Comparison of ENCODE assay signal across 15 cellular contexts in the genomic region with DNA sequence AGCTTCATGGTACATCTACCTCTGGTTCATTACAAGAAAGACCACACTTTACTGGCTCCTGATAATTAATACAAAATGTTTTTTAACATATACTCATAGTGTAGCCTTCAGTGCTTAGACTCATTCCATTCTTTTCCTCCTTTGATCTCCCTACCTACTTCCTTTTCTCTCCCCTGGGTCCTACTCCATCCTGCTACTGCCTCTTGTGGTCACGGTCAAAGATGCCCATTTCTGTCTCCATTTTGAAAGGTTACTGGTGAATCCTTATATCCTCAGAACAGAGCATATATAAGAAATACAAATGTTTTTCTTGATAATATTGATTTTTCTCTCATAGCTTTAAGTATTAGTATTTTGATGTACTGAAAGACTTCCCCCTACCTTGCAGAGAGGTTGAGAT.
"Had no signal": no experiment of that assay in that cellular context is flagged by ENCODE, and none has a peak within 500 bp of the region (broad histone marks: within the 10 kb centered on the region; RNA-seq: fewer than 3 reads in every experiment).

No MANE protein-coding gene starts in this region.

- H3K27me3 ChIP-seq: cardiac muscle cell, esophagus muscularis mucosa, spleen, transverse colon had no signal

- H3K9me3 ChIP-seq: esophagus muscularis mucosa, psoas muscle, spleen, transverse colon had no signal

- H3K36me3 ChIP-seq: cardiac muscle cell, esophagus muscularis mucosa, spleen, transverse colon had no signal

- H3K27ac ChIP-seq: cardiac muscle cell, esophagus muscularis mucosa, psoas muscle, spleen, transverse colon had no signal

- DNase-seq: activated CD4-positive, alpha-beta T cell treated with anti-CD3 and anti-CD28 coated beads for 4 hours; activated CD8-positive, alpha-beta memory T cell treated with anti-CD3 and anti-CD28 coated beads, Interleukin-2, amount 50 U/mL, for 48 hours; activated CD8-positive, alpha-beta T cell treated with anti-CD3 and anti-CD28 coated beads for 36 hours; activated naive CD4-positive, alpha-beta T cell treated with Interleukin-2 at 50 U/mL for 16 hours; mesenchymal stem cell; psoas muscle; spleen; stimulated activated CD4-positive, alpha-beta T cell treated with anti-CD3 and anti-CD28 coated beads, Interleukin-1b, Interleukin-23, amount 100 ng/mL, for 48 hours; substantia nigra; transverse colon had no signal

- ATAC-seq: activated CD8-positive, alpha-beta T cell treated with anti-CD3 and anti-CD28 coated beads for 36 hours; psoas muscle; sciatic nerve; stimulated activated memory B cell treated with anti-CD40 and anti-IgM and Interleukin-4, amounts not matched to agents 10 μg/mL and 1 μg/mL and 100 μg/mL, for 72 hours had no signal

- FAIRE-seq: astrocyte had no signal

- H3K4me3 ChIP-seq: cardiac muscle cell, esophagus muscularis mucosa, psoas muscle, spleen, transverse colon had no signal

- H3K4me1 ChIP-seq: psoas muscle, spleen, transverse colon had no signal
